ENCODE assay signal across 17 cellular contexts in genomic region chr15:88238618-88239430, GRCh38. TPM values are rescaled to one million over a fixed set of nuclear protein-coding genes. Genes with fewer than 3 reads are reported as not detected.
DNase-seq lines count a peak whose midpoint lies in the region; ATAC-seq, FAIRE-seq and TF ChIP-seq lines count a peak whose summit lies in the region.
"Had no signal": no experiment of that assay in that cellular context is flagged by ENCODE, and none has a peak within 500 bp of the region (broad histone marks: within the 10 kb centered on the region; RNA-seq: fewer than 3 reads in every experiment).

No MANE protein-coding gene starts in this region.

- no peak overlapping the region for H2BK20ac ChIP-seq in IMR-90 (ENCODE audit: low read depth, low read length)

- H2AK9ac ChIP-seq in IMR-90 (replicated peaks; ENCODE audit: low read depth, low read length, poor library complexity), result no peak overlapping the region

- H4K5ac ChIP-seq in IMR-90 (ENCODE audit: low read depth, low read length), result no peak overlapping the region

- peaks cover 11% of the 10 kb centered on the region for H3K27me3 Mint-ChIP-seq in chondrocyte (ENCODE audit: low read depth)

- no peak for DNase-seq in A549 (ENCODE audit: low read depth in 1 of 2, low spot score in 1 of 2)
- peak; percentile 41 for DNase-seq in IMR-90
- DNase-seq in chondrocyte (ENCODE audit: low spot score), result no peak
- no peak for DNase-seq in lung (ENCODE audit: low spot score)
- DNase-seq in kidney glomerular epithelial cell (lab: John Stamatoyannopoulos, UW), result no peak
- no peak for DNase-seq in activated CD4-positive, alpha-beta T cell treated with anti-CD3 and anti-CD28 coated beads, Interleukin-2, amount 50 U/mL, for 48 hours
- DNase-seq: activated CD8-positive, alpha-beta memory T cell treated with anti-CD3 and anti-CD28 coated beads for 24 hours; DND-41; KG1; stimulated activated CD4-positive, alpha-beta T cell treated with anti-CD3 and anti-CD28 coated beads, Interleukin-15, amount 100 ng/mL, for 24 hours had no signal

- POLR2A ChIA-PET in A549 (lab: Yijun Ruan, JAX), result no interaction called here
- POLR2A ChIA-PET in IMR-90 (lab: Charles Lee; ENCODE audit: unreplicated experiment), result no interaction called here

- ATAC-seq in A549 (no peak), IMR-90 (ENCODE audit: low read depth) (peak; percentile 59), lung (ENCODE audit: insufficient read depth, low FRiP score) (peak; percentile 46), GM19397 (IDR thresholded peaks at IDR 0.05; ENCODE audit: unreplicated experiment) (no peak), GM19452 (IDR thresholded peaks at IDR 0.05; ENCODE audit: unreplicated experiment) (no peak)
- ATAC-seq: left lobe of liver had no signal

- no peak overlapping the region for H3K4me3 ChIP-seq in A549
- no peak overlapping the region for H3K4me3 ChIP-seq in IMR-90 (ENCODE audit: insufficient read depth, low read depth, low read length)
- H3K4me3 ChIP-seq in lung, result no peak overlapping the region
- H3K4me3 ChIP-seq: vagina had no signal

- H2BK120ac ChIP-seq in IMR-90 (ENCODE audit: low read depth, low read length), result no peak overlapping the region

- no peak overlapping the region for H3K23ac ChIP-seq in IMR-90 (ENCODE audit: low read depth, low read length)

- peak; percentile 92 for FAIRE-seq in A549 (lab: Jason Lieb, UNC)

- no peak overlapping the region for H4K8ac ChIP-seq in IMR-90 (ENCODE audit: low read depth in 2 of 2, low read length in 2 of 2)

- BruUV-seq in IMR-90 (replicated peaks; lab: Mats Ljungman, UMichigan), result no TSS peak

- no peak overlapping the region for H3K4ac ChIP-seq in IMR-90 (ENCODE audit: low read depth, low read length)

- no peaks in the 10 kb centered on the region for H3K36me3 Mint-ChIP-seq in chondrocyte (ENCODE audit: low read depth)
- H3K36me3 Mint-ChIP-seq: activated naive CD4-positive, alpha-beta T cell treated with anti-CD3 and anti-CD28 coated beads, Interleukin-2, amount 50 U/mL, for 24 hours had no signal

- CTCF ChIA-PET in A549 (lab: Yijun Ruan, JAX), result interaction anchor here (1.1 to 1.4 kb wide), 3 partner anchors 8 to 36 kb away, joined by 3 to 6 read pairs (median 3); no protein-coding TSS in a partner anchor
- CTCF ChIA-PET in IMR-90 (lab: Yijun Ruan, JAX), result no interaction called here

- peaks cover 4% of the 10 kb centered on the region for H3K9me3 Mint-ChIP-seq in chondrocyte (ENCODE audit: low read depth)
- H3K9me3 Mint-ChIP-seq: activated naive CD4-positive, alpha-beta T cell treated with anti-CD3 and anti-CD28 coated beads, Interleukin-2, amount 50 U/mL, for 24 hours; T-helper 1 cell treated with Interleukin-12 subunit alpha and Interleukin-12 subunit beta and Interleukin-4 antibody, amounts not matched to agents 30 μg/mL and 1 μg/mL, for 36 hours had no signal

- no peak overlapping the region for H2AK5ac ChIP-seq in IMR-90 (ENCODE audit: low read depth, low read length)

- no peak overlapping the region for H4K91ac ChIP-seq in IMR-90 (ENCODE audit: insufficient read depth, low read depth, low read length)

- H3K27ac ChIP-seq in A549 (peak overlapping the region; percentile 68 to 73), IMR-90 (ENCODE audit: insufficient read depth, low read length) (no peak overlapping the region), lung (ENCODE audit: low read depth in 1 of 2, low read length in 1 of 2) (peak overlapping the region in 1 of 2 donors; percentile 60)
- H3K27ac ChIP-seq: vagina had no signal

- no peak overlapping the region for H2AFZ ChIP-seq in IMR-90 (replicated peaks; ENCODE audit: low read length, poor library complexity)

- no peak for TF ChIP-seq POLR2A in A549 (IDR thresholded peaks at IDR 0.05; ENCODE audit: low read length)
- no peak for TF ChIP-seq POLR2A in IMR-90 (IDR thresholded peaks at IDR 0.05; ENCODE audit: low read depth, low read length)

- no peak overlapping the region for H2BK15ac ChIP-seq in IMR-90 (ENCODE audit: low read depth, low read length)

- TF ChIP-seq RAD21 in A549 (conservative IDR thresholded peaks at IDR 0.05 in 1 of 2, IDR thresholded peaks at IDR 0.05 in 1 of 2) (no peak), IMR-90 (IDR thresholded peaks at IDR 0.05; ENCODE audit: low read length) (no peak)

- H3K27ac Mint-ChIP-seq in chondrocyte (ENCODE audit: unreplicated experiment), result peak overlapping the region; percentile 75
- H3K27ac Mint-ChIP-seq: activated naive CD4-positive, alpha-beta T cell treated with anti-CD3 and anti-CD28 coated beads, Interleukin-2, amount 50 U/mL, for 24 hours; T-helper 1 cell treated with Interleukin-12 subunit alpha and Interleukin-12 subunit beta and Interleukin-4 antibody, amounts not matched to agents 30 μg/mL and 1 μg/mL, for 36 hours had no signal

- H3K36me3 ChIP-seq in IMR-90 (ENCODE audit: control insufficient read depth, insufficient read depth, low read length) (no peaks in the 10 kb centered on the region), lung (ENCODE audit: control insufficient read depth in 2 of 2, insufficient read depth in 2 of 2, low read length in 2 of 2) (no peaks in the 10 kb centered on the region)
- H3K36me3 ChIP-seq: vagina had no signal

- no peak overlapping the region for H2BK5ac ChIP-seq in IMR-90 (ENCODE audit: low read depth, low read length, poor library complexity, severe bottlenecking)

- no peak overlapping the region for H3K18ac ChIP-seq in IMR-90 (ENCODE audit: low read depth, low read length)

- TF ChIP-seq CTCF in A549 (IDR thresholded peaks at IDR 0.05), result no peak
- TF ChIP-seq CTCF in IMR-90 (conservative IDR thresholded peaks at IDR 0.05; ENCODE audit: low read depth, low read length), result no peak
- TF ChIP-seq CTCF in chondrocyte (IDR thresholded peaks at IDR 0.05), result no peak
- TF ChIP-seq CTCF in lung (IDR thresholded peaks at IDR 0.05; ENCODE audit: control extremely low read depth, extremely low read depth), result no peak

- no peaks in the 10 kb centered on the region for H4K20me1 ChIP-seq in IMR-90 (ENCODE audit: insufficient read depth, low read length)

- H3K4me1 Mint-ChIP-seq in chondrocyte (ENCODE audit: low read depth), result peaks cover 12% of the 10 kb centered on the region
- H3K4me1 Mint-ChIP-seq: activated naive CD4-positive, alpha-beta T cell treated with anti-CD3 and anti-CD28 coated beads, Interleukin-2, amount 50 U/mL, for 24 hours had no signal

- H3K14ac ChIP-seq in IMR-90 (replicated peaks; ENCODE audit: low read depth, low read length), result no peak overlapping the region

- TF ChIP-seq EP300 in A549 (IDR thresholded peaks at IDR 0.05), result no peak

- H3K4me1 ChIP-seq in A549 (peaks cover 44% of the 10 kb centered on the region), IMR-90 (ENCODE audit: control insufficient read depth, insufficient read depth, low read length) (no peaks in the 10 kb centered on the region), lung (ENCODE audit: control insufficient read depth in 2 of 2, insufficient read depth in 2 of 2, low read length in 2 of 2) (no peaks in the 10 kb centered on the region)
- H3K4me1 ChIP-seq: vagina had no signal

- no peak overlapping the region for H3K4me3 Mint-ChIP-seq in chondrocyte (ENCODE audit: unreplicated experiment)
- H3K4me3 Mint-ChIP-seq: activated naive CD4-positive, alpha-beta T cell treated with anti-CD3 and anti-CD28 coated beads, Interleukin-2, amount 50 U/mL, for 24 hours; T-helper 1 cell treated with Interleukin-12 subunit alpha and Interleukin-12 subunit beta and Interleukin-4 antibody, amounts not matched to agents 30 μg/mL and 1 μg/mL, for 36 hours had no signal

- H3K4me2 ChIP-seq in A549 (peak overlapping the region; percentile 26), IMR-90 (ENCODE audit: low read depth, low read length) (no peak overlapping the region)

- no peaks in the 10 kb centered on the region for H3K27me3 ChIP-seq in IMR-90 (ENCODE audit: control insufficient read depth, insufficient read depth, low read length)
- no peaks in the 10 kb centered on the region for H3K27me3 ChIP-seq in lung (ENCODE audit: control insufficient read depth, insufficient read depth)
- H3K27me3 ChIP-seq: vagina had no signal

- in situ Hi-C loops in IMR-90 (cut with MboI; ENCODE audit: low sequenced_read_pairs), result no loop called here

- H3K79me1 ChIP-seq in IMR-90 (ENCODE audit: low read depth in 1 of 2, low read length in 2 of 2), result no peaks in the 10 kb centered on the region

- no peak overlapping the region for H3K56ac ChIP-seq in IMR-90 (ENCODE audit: extremely low read depth, insufficient read depth, low read length)

- no peaks in the 10 kb centered on the region for H3K9me1 ChIP-seq in IMR-90 (ENCODE audit: insufficient read depth, low read length)

- dilution Hi-C loops in IMR-90 (cut with HindIII; ENCODE audit: low sequenced_read_pairs, unreplicated experiment), result no loop called here

- no peak overlapping the region for H3K9ac ChIP-seq in IMR-90 (ENCODE audit: low read depth, low read length)

- H3K9me3 ChIP-seq in A549 (no peaks in the 10 kb centered on the region), IMR-90 (ENCODE audit: control insufficient read depth, insufficient read depth, low read length) (no peaks in the 10 kb centered on the region), lung (ENCODE audit: control insufficient read depth in 2 of 2, insufficient read depth in 1 of 2, low read length in 1 of 2) (no peaks in the 10 kb centered on the region)
- H3K9me3 ChIP-seq: vagina had no signal

- intact Hi-C loops in IMR-90 (cut with micrococcal nuclease), result loop anchor here (1.0 kb wide), 1 partner anchor 640 kb away; no protein-coding TSS in a partner anchor

- WGBS in A549 (ENCODE audit: missing lambda C conversion rate), result 47% methylated on average over 8 of the region's 8 CpGs
- 36% methylated on average over 4 of the region's 8 CpGs; no CpG with 5 or more reads in 1 of the 2 experiments for WGBS in IMR-90 (ENCODE audit: extremely low coverage in 2 of 2, insufficient read length in 1 of 2), 2 experiments
- WGBS in lung, 2 donors, result 54 to 57% methylated on average over 8 of the region's 8 CpGs

TF ChIP-seq in A549, 52 proteins besides CTCF, POLR2A, EP300 and RAD21 (continues in another document):
- TF ChIP-seq MYC (IDR thresholded peaks at IDR 0.05; ENCODE audit: borderline replicate concordance, low read length), result no peak

TF ChIP-seq in IMR-90, 13 proteins besides CTCF, POLR2A, EP300 and RAD21 (continues in another document):
- TF ChIP-seq MXI1 (IDR thresholded peaks at IDR 0.05; ENCODE audit: borderline replicate concordance, low read depth, low read length), result no peak
- peak; percentile 17; the same call in 1 of the 2 replicates for TF ChIP-seq BHLHE40 (IDR thresholded peaks at IDR 0.05; ENCODE audit: low read depth, low read length)

RNA-seq across cellular contexts. Expression of gene NTRK3, which starts 17.7 kb away (rescaled TPM):
- 55.2 and 86.5 TPM in 2 replicates for polyA plus RNA-seq in A549 (2011; rRNA removed)
- polyA plus RNA-seq in A549 (2012; cell fraction: cytosol; rRNA removed), result 48.2 and 56.5 TPM in 2 replicates
- polyA plus RNA-seq in A549 (2012; cell fraction: nucleus; rRNA removed), result 111 and 135 TPM in 2 replicates
- polyA plus RNA-seq in A549 (2017; fragmentation: RNase III; extraction: RNeasy Plus Mini Kit Qiagen cat#74134 plus additional on column Dnase treatment), result 50.3 to 60.8 TPM (median 55.0 TPM) in 3 replicates
- polyA minus RNA-seq in A549 (2011; rRNA and poly(A)+ RNA removed), result 242 and 247 TPM in 2 replicates
- under 0.01 TPM in 2 replicates for total RNA-seq in IMR-90 (2012; rRNA removed)
- 0.01 and 0.15 TPM in 2 replicates for polyA plus RNA-seq in IMR-90 (2012; rRNA removed)
- 0.09 and 0.18 TPM in 2 replicates for polyA plus RNA-seq in IMR-90 (2012; cell fraction: cytosol; rRNA removed)
- polyA plus RNA-seq in IMR-90 (2012; cell fraction: nucleus; rRNA removed; ENCODE audit: low replicate concordance), result 0.26 TPM in 2 replicates
- not detected in 3 replicates for total RNA-seq in chondrocyte
- 10 to 100 TPM in 1 of 2 donors, 1 to 10 TPM in 1; 5.6 to 11.0 TPM for total RNA-seq in lung
- polyA plus RNA-seq in lung, result 1 to 10 TPM in 1 of 2 donors, under 1 TPM in 1; 0.44 to 2.7 TPM
- total RNA-seq: dermis microvascular lymphatic vessel endothelial cell had no signal

Comparison
In these comparisons a context has a peak if more than half of its experiments do, and no peak if none do; other contexts are left out.
1. ATAC-seq: peak in IMR-90 (single experiment) and lung (single experiment); none in A549 (0 of 2), GM19397 (single experiment) and GM19452 (single experiment).